8 cellular contexts compared by ENCODE assay signal in genomic region chr12:111409403-111410228, GRCh38. TPM values are rescaled to one million over a fixed set of nuclear protein-coding genes. Genes with fewer than 3 reads are reported as not detected.
A peak's percentile ranks its signal among the peaks of the same experiment; 100 is the strongest.
DNase-seq lines count a peak whose midpoint lies in the region; ATAC-seq, FAIRE-seq and TF ChIP-seq lines count a peak whose summit lies in the region.

No MANE protein-coding gene starts in this region.

- no peaks in the 10 kb centered on the region for H3K9me3 ChIP-seq in CD8-positive, alpha-beta memory T cell (ENCODE audit: low read length)
- H3K9me3 ChIP-seq in kidney (ENCODE audit: control insufficient read depth in 1 of 2, low read length in 2 of 2) (no peaks in the 10 kb centered on the region), suprapubic skin (no peaks in the 10 kb centered on the region)

- H3K4me1 Mint-ChIP-seq in CD8-positive, alpha-beta memory T cell: peaks cover 68 to 91% (median 70%) of the 10 kb centered on the region in 3 donors

- H3K4me1 ChIP-seq in CD8-positive, alpha-beta memory T cell (ENCODE audit: insufficient read depth, low read length): peaks cover 83% of the 10 kb centered on the region
- H3K4me1 ChIP-seq in kidney (ENCODE audit: control insufficient read depth in 1 of 2, insufficient read depth in 1 of 2, low read depth in 1 of 2, low read length in 2 of 2): peaks cover 6 to 53% of the 10 kb centered on the region in 2 donors
- H3K4me1 ChIP-seq in suprapubic skin: peaks cover 85% of the 10 kb centered on the region

- peak overlapping the region; percentile 53 to 94 (median 88) for H3K4me3 Mint-ChIP-seq in CD8-positive, alpha-beta memory T cell

- CTCF ChIA-PET in CD8-positive, alpha-beta memory T cell (lab: Charles Lee): interaction anchor here (1.1 to 27.8 kb wide), 4 partner anchors 13 to 39 kb away, joined by 3 to 1032 read pairs (median 19); no protein-coding TSS in a partner anchor

- FAIRE-seq in kidney (lab: Jason Lieb, UNC): no peak

- peak overlapping the region; percentile 81 for H3K4me3 ChIP-seq in CD8-positive, alpha-beta memory T cell (ENCODE audit: low read length)
- H3K4me3 ChIP-seq in kidney (ENCODE audit: low read length in 2 of 2) (peak overlapping the region in 1 of 2 donors; percentile 35), suprapubic skin (peak overlapping the region; percentile 75)

- TF ChIP-seq CTCF in kidney (IDR thresholded peaks at IDR 0.05; ENCODE audit: borderline replicate concordance, extremely low read depth, insufficient read depth): no peak
- TF ChIP-seq CTCF in suprapubic skin (IDR thresholded peaks at IDR 0.05): no peak

- TF ChIP-seq EP300 in suprapubic skin (IDR thresholded peaks at IDR 0.05): no peak

- intact Hi-C loops in kidney (cut with DNase I): no loop called here

- 19 to 43% (median 24%) methylated on average over 25 of the region's 25 CpGs for WGBS in adipose tissue, 3 donors
- WGBS in suprapubic skin: 25% methylated on average over 12 of the region's 25 CpGs

- TF ChIP-seq POLR2A in suprapubic skin (IDR thresholded peaks at IDR 0.05): no peak

- H3K36me3 Mint-ChIP-seq in CD8-positive, alpha-beta memory T cell: peaks cover 0 to 12% (median 6%) of the 10 kb centered on the region in 3 donors

- POLR2A ChIA-PET in CD8-positive, alpha-beta memory T cell (lab: Charles Lee): interaction anchor here (0.7 to 3.3 kb wide), 6 partner anchors 14 to 35 kb away, joined by 3 to 24 read pairs (median 10); no protein-coding TSS in a partner anchor

- no peaks in the 10 kb centered on the region for H3K36me3 ChIP-seq in CD8-positive, alpha-beta memory T cell (ENCODE audit: insufficient read depth, low read length)
- H3K36me3 ChIP-seq in kidney (ENCODE audit: control insufficient read depth in 1 of 2, insufficient read depth in 2 of 2, low read length in 2 of 2) (no peaks in the 10 kb centered on the region), suprapubic skin (no peaks in the 10 kb centered on the region)

- peak overlapping the region; percentile 47 for H3K27ac ChIP-seq in CD8-positive, alpha-beta memory T cell (ENCODE audit: low read depth, low read length)
- peak overlapping the region; percentile 58 for H3K27ac ChIP-seq in adipose tissue (ENCODE audit: low read depth, low read length)
- H3K27ac ChIP-seq in kidney (ENCODE audit: low read depth in 2 of 2, low read length in 2 of 2): peak overlapping the region; percentile 68 to 76
- peak overlapping the region; percentile 68 for H3K27ac ChIP-seq in suprapubic skin

- H3K9ac ChIP-seq in kidney (ENCODE audit: low read length in 2 of 2): peak overlapping the region in 1 of 2 donors; percentile 35

- H3K9me3 Mint-ChIP-seq in CD8-positive, alpha-beta memory T cell: no peaks in the 10 kb centered on the region

- no peaks in the 10 kb centered on the region for H3K27me3 Mint-ChIP-seq in CD8-positive, alpha-beta memory T cell

- H3K27me3 ChIP-seq in CD8-positive, alpha-beta memory T cell (ENCODE audit: insufficient read depth, low read length, poor library complexity, severe bottlenecking): no peaks in the 10 kb centered on the region
- no peaks in the 10 kb centered on the region for H3K27me3 ChIP-seq in suprapubic skin

- no peak for ATAC-seq in HG03025 (IDR thresholded peaks at IDR 0.05; ENCODE audit: low FRiP score, unreplicated experiment)

- DNase-seq in CD8-positive, alpha-beta memory T cell: peak in 1 of 5 donors; percentile 31
- DNase-seq in MV-4-11 (lab: John Stamatoyannopoulos, UW) (peak; percentile 47), kidney (peak; percentile 93), suprapubic skin (ENCODE audit: low spot score in 2 of 2) (no peak), DMS53 treated with DMSO at 0.1 percent for 48 hours (lab: John Stamatoyannopoulos, UW; ENCODE audit: unreplicated experiment) (no peak)
- DNase-seq in central memory CD4-positive, alpha-beta T cell: no peak

- H3K27ac Mint-ChIP-seq in CD8-positive, alpha-beta memory T cell: peak overlapping the region; percentile 67 to 98 (median 93)

RNA-seq across cellular contexts. Expression of gene SH2B3, which starts 3.9 kb away (rescaled TPM):
- 10 to 100 TPM; 46.8 to 48.9 TPM for total RNA-seq in CD8-positive, alpha-beta memory T cell
- 11.1 TPM for polyA plus RNA-seq in CD8-positive, alpha-beta memory T cell
- polyA plus RNA-seq in adipose tissue (10 to 100 TPM in 2 of 3 donors, 1 to 10 TPM in 1; 3.6 to 15.9 (median 14.7) TPM), kidney (ENCODE audit: insufficient read depth, low read depth, low replicate concordance) (7.3 TPM)
- total RNA-seq in kidney (35.0 TPM), suprapubic skin (1 to 10 TPM; 3.4 to 7.1 (median 4.2) TPM)

RNA-seq across cellular contexts. Expression of gene PHETA1, which starts 40.7 kb away (rescaled TPM):
- 1 to 10 TPM; 3.8 to 3.9 TPM for total RNA-seq in CD8-positive, alpha-beta memory T cell
- polyA plus RNA-seq in CD8-positive, alpha-beta memory T cell: 1.8 TPM
- 10 to 100 TPM in 1 of 3 donors, 1 to 10 TPM in 2; 7.5 to 14.6 (median 7.5) TPM for polyA plus RNA-seq in adipose tissue
- 19.0 TPM for total RNA-seq in kidney
- 6.3 TPM for polyA plus RNA-seq in kidney (ENCODE audit: insufficient read depth, low read depth, low replicate concordance)
- total RNA-seq in suprapubic skin: 10 to 100 TPM; 15.9 to 25.7 (median 23.2) TPM

Comparison
In these comparisons a context has a peak if more than half of its experiments do, and no peak if none do; other contexts are left out.
1. DNase-seq: peak in MV-4-11 (single experiment) and kidney (single experiment); none in suprapubic skin (0 of 2), central memory CD4-positive, alpha-beta T cell (single experiment) and DMS53 treated with DMSO at 0.1 percent for 48 hours (single experiment).
2. Peak in every context shown above with its lines, with median percentiles within 50 percentile points of each other: H3K27ac ChIP-seq.